ENCODE assay signal across 8 cellular contexts in genomic region chr6:72580281-72580940, GRCh38. TPM values are rescaled to one million over a fixed set of nuclear protein-coding genes. Genes with fewer than 3 reads are reported as not detected.
DNase-seq lines count a peak whose midpoint lies in the region; ATAC-seq, FAIRE-seq and TF ChIP-seq lines count a peak whose summit lies in the region.

No MANE protein-coding gene starts in this region.

- no peak overlapping the region for H3K27ac ChIP-seq in prostate gland
- no peak overlapping the region for H3K27ac ChIP-seq in small intestine (ENCODE audit: low read depth in 1 of 2, low read length in 1 of 2)

- intact Hi-C loops in activated CD4-positive, alpha-beta T cell treated with anti-CD3 and anti-CD28 coated beads for 36 hours (cut with DNase I, micrococcal nuclease): loop anchor here in 1 of 2 experiments (5.0 kb wide), 1 partner anchor 168 kb away; no protein-coding TSS in a partner anchor
- intact Hi-C loops in prostate gland (cut with DNase I): loop anchor here (1.0 kb wide), 1 partner anchor 168 kb away; no protein-coding TSS in a partner anchor

- H3K36me3 Mint-ChIP-seq in activated CD4-positive, alpha-beta T cell treated with anti-CD3 and anti-CD28 coated beads for 36 hours (ENCODE audit: low read depth): no peaks in the 10 kb centered on the region
- H3K36me3 Mint-ChIP-seq in HFFc6 (ENCODE audit: low read depth) (peaks cover 4% of the 10 kb centered on the region; the same call in 1 of the 2 replicates), T-helper 17 cell (ENCODE audit: low read depth) (no peaks in the 10 kb centered on the region)

- H3K4me3 Mint-ChIP-seq in activated CD4-positive, alpha-beta T cell treated with anti-CD3 and anti-CD28 coated beads for 36 hours: no peak overlapping the region
- peak overlapping the region; percentile 22; the same call in 1 of the 2 replicates for H3K4me3 Mint-ChIP-seq in HFFc6
- no peak overlapping the region for H3K4me3 Mint-ChIP-seq in T-helper 17 cell

- H3K4me1 Mint-ChIP-seq in activated CD4-positive, alpha-beta T cell treated with anti-CD3 and anti-CD28 coated beads for 36 hours: no peaks in the 10 kb centered on the region
- H3K4me1 Mint-ChIP-seq in HFFc6 (ENCODE audit: low read depth) (peaks cover 40% of the 10 kb centered on the region), T-helper 17 cell (peaks cover 3% of the 10 kb centered on the region)

- H3K9me3 ChIP-seq in T-helper 17 cell (ENCODE audit: control insufficient read depth, low read length, poor library complexity, severe bottlenecking): no peaks in the 10 kb centered on the region
- H3K9me3 ChIP-seq in prostate gland: no peaks in the 10 kb centered on the region
- no peaks in the 10 kb centered on the region for H3K9me3 ChIP-seq in small intestine (ENCODE audit: control insufficient read depth, low read depth)

- no peaks in the 10 kb centered on the region for H3K36me3 ChIP-seq in prostate gland
- no peaks in the 10 kb centered on the region for H3K36me3 ChIP-seq in small intestine (ENCODE audit: control insufficient read depth in 2 of 2, insufficient read depth in 2 of 2, low read length in 2 of 2)

- no peaks in the 10 kb centered on the region for H3K27me3 ChIP-seq in prostate gland (replicated peaks; ENCODE audit: insufficient read depth)
- no peaks in the 10 kb centered on the region for H3K27me3 ChIP-seq in small intestine (ENCODE audit: control insufficient read depth in 2 of 2, insufficient read depth in 2 of 2, low read length in 2 of 2)

- TF ChIP-seq POLR2A in prostate gland (IDR thresholded peaks at IDR 0.05): no peak

- peaks cover 3% of the 10 kb centered on the region for H3K9me3 Mint-ChIP-seq in activated CD4-positive, alpha-beta T cell treated with anti-CD3 and anti-CD28 coated beads for 36 hours (ENCODE audit: low read depth)
- H3K9me3 Mint-ChIP-seq in HFFc6: no peaks in the 10 kb centered on the region; the same call in 1 of the 2 replicates

- H3K4me3 ChIP-seq in prostate gland (no peak overlapping the region), small intestine (ENCODE audit: low read depth in 1 of 2, low read length in 2 of 2) (no peak overlapping the region)

- no peak for FAIRE-seq in small intestine (lab: Jason Lieb, UNC)

- CTCF ChIA-PET in activated CD4-positive, alpha-beta T cell treated with anti-CD3 and anti-CD28 coated beads for 36 hours (lab: Charles Lee): interaction anchor here (0.5 to 1.0 kb wide), 7 partner anchors 13 to 793 kb away, joined by 3 to 4 read pairs (median 3); no protein-coding TSS in a partner anchor

- peak; percentile 10 for DNase-seq in activated CD4-positive, alpha-beta T cell treated with anti-CD3 and anti-CD28 coated beads for 36 hours
- DNase-seq in activated CD4-positive, alpha-beta T cell treated with anti-CD3 and anti-CD28 coated beads, Interleukin-2, amount 50 U/mL, for 1 hour: no peak
- DNase-seq in HFFc6: peak; percentile 87
- peak; percentile 21 for DNase-seq in NCI-H128 (lab: John Stamatoyannopoulos, UW; ENCODE audit: unreplicated experiment)
- no peak for DNase-seq in T-helper 17 cell
- peak; percentile 1 to 25 for DNase-seq in hippocampal formation (lab: John Stamatoyannopoulos, UW)
- no peak for DNase-seq in prostate gland (ENCODE audit: low spot score)
- DNase-seq in small intestine: no peak

- H3K27me3 Mint-ChIP-seq in activated CD4-positive, alpha-beta T cell treated with anti-CD3 and anti-CD28 coated beads for 36 hours: peaks cover 2% of the 10 kb centered on the region
- H3K27me3 Mint-ChIP-seq in HFFc6 (ENCODE audit: insufficient read depth) (no peaks in the 10 kb centered on the region), T-helper 17 cell (peaks cover 8% of the 10 kb centered on the region)

- POLR2A ChIA-PET in activated CD4-positive, alpha-beta T cell treated with anti-CD3 and anti-CD28 coated beads for 36 hours (lab: Charles Lee): no interaction called here

- no peak for ATAC-seq in activated CD4-positive, alpha-beta T cell treated with anti-CD3 and anti-CD28 coated beads for 36 hours
- ATAC-seq in T-helper 17 cell: peak; percentile 36

- 26% methylated on average over 6 of the region's 6 CpGs for WGBS in prostate gland
- WGBS in small intestine, 3 donors: 19 to 29% (median 28%) methylated on average over 6 of the region's 6 CpGs

- no peak overlapping the region for H3K27ac Mint-ChIP-seq in activated CD4-positive, alpha-beta T cell treated with anti-CD3 and anti-CD28 coated beads for 36 hours
- H3K27ac Mint-ChIP-seq in HFFc6 (peak overlapping the region; percentile 31), T-helper 17 cell (no peak overlapping the region)

- H3K4me1 ChIP-seq in prostate gland (replicated peaks): no peaks in the 10 kb centered on the region
- no peaks in the 10 kb centered on the region for H3K4me1 ChIP-seq in small intestine (ENCODE audit: control insufficient read depth in 2 of 2, insufficient read depth in 1 of 2, low read depth in 1 of 2, low read length in 1 of 2)

- TF ChIP-seq CTCF in HFFc6 (IDR thresholded peaks at IDR 0.05) (peak; percentile 84), prostate gland (IDR thresholded peaks at IDR 0.05) (peak in 2 of 4 experiments; percentile 17 to 24)

RNA-seq across cellular contexts. Expression of gene KCNQ5, which starts 41.5 kb away (rescaled TPM):
- total RNA-seq in activated CD4-positive, alpha-beta T cell treated with anti-CD3 and anti-CD28 coated beads for 36 hours: 1 to 10 TPM; 5.1 to 5.5 TPM
- 10 to 100 TPM; 16.3 to 35.5 (median 20.2) TPM for total RNA-seq in HFFc6 (2021; fragmentation: NEBNext Ultra II Directional; extraction: Animal tissue kit (Norgen Biotek cat#: 25700))
- total RNA-seq in T-helper 17 cell (1 to 10 TPM; 1.5 to 3.3 TPM), prostate gland (1 to 10 TPM; 3.6 to 4.1 TPM)
- under 1 TPM in 1 of 3 donors, not detected in 2; 0.92 TPM for polyA plus RNA-seq in small intestine

Comparison
In these comparisons a context has a peak if more than half of its experiments do, and no peak if none do; other contexts are left out.
1. DNase-seq: peak in activated CD4-positive, alpha-beta T cell treated with anti-CD3 and anti-CD28 coated beads for 36 hours (single experiment), HFFc6 (single experiment), NCI-H128 (single experiment) and hippocampal formation (2 of 2); none in activated CD4-positive, alpha-beta T cell treated with anti-CD3 and anti-CD28 coated beads, Interleukin-2, amount 50 U/mL, for 1 hour (single experiment), T-helper 17 cell (0 of 3), prostate gland (single experiment) and small intestine (single experiment).